Comparison of ENCODE assay signal across 10 cellular contexts in the genomic region with DNA sequence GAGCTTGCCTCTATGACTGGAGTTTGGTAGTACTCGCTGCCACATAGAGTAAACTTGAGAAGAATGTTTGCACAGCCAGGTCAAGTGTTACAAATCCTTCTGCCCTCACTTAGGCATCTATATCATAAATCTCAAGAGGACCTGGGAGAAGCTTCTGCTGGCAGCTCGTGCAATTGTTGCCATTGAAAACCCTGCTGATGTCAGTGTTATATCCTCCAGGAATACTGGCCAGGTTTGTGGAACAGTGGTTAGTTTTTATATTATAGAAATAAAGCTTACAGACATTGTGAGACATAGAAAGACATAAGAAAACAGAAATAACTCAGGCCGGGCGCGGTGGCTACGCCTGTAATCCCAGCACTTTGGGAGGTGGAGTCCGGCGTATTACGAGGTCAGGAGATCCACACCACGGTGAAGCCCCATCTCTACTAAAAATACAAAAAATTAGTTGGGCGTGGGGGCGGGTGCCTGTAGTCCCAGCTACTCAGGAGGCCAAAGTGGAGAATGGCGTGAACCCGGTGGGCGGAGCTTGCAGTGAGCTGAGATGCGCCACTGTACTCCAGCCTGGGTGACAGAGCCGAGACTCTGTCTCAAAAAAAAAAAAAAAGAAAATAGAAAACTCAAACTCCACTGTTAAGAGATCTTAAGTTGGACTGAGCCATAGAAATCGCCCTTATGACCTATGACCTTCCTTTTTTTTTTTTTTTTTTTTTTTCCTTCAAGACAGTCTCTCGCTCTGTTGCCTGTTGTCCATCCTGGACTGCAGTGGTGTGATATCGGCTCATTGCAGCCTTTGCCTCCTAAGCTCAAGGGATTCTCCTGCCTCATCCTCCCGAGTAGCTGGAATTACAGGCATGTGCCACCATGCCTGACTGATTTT. TPM values are rescaled to one million over a fixed set of nuclear protein-coding genes. Genes with fewer than 3 reads are reported as not detected.
DNase-seq lines count a peak whose midpoint lies in the region; ATAC-seq, FAIRE-seq and TF ChIP-seq lines count a peak whose summit lies in the region.
"Had no signal": no experiment of that assay in that cellular context is flagged by ENCODE, and none has a peak within 500 bp of the region (broad histone marks: within the 10 kb centered on the region; RNA-seq: fewer than 3 reads in every experiment).

No MANE protein-coding gene starts in this region.

- H3K4me3 Mint-ChIP-seq in astrocyte (ENCODE audit: unreplicated experiment) (peak overlapping the region; percentile 93), neural crest cell (peak overlapping the region; percentile 92), glutamatergic neuron (ENCODE audit: unreplicated experiment) (no peak overlapping the region)

- DNase-seq in GM12864 (ENCODE audit: low read depth) (no peak), PC-9 (no peak), astrocyte (ENCODE audit: low read depth) (no peak), neural crest cell (ENCODE audit: low read depth, low spot score) (no peak), glutamatergic neuron (no peak)

- H3K4me3 ChIP-seq in GM12864 (ENCODE audit: low read depth, low read length), result peak overlapping the region; percentile 97
- H3K4me3 ChIP-seq in PC-9, result peak overlapping the region; percentile 98; the same call in 1 of the 2 replicates
- H3K4me3 ChIP-seq in astrocyte (ENCODE audit: insufficient read depth, low read depth, low read length), result peak overlapping the region; percentile 99

- H3K36me3 Mint-ChIP-seq in astrocyte (ENCODE audit: low read depth, unreplicated experiment), result peaks cover 21% of the 10 kb centered on the region
- H3K36me3 Mint-ChIP-seq in neural crest cell (ENCODE audit: low read depth), result peaks cover 50% of the 10 kb centered on the region
- H3K36me3 Mint-ChIP-seq in glutamatergic neuron (ENCODE audit: unreplicated experiment), result no peaks in the 10 kb centered on the region

- H3K4me1 ChIP-seq in PC-9 (replicated peaks; ENCODE audit: insufficient read depth), result peaks cover 24% of the 10 kb centered on the region
- peaks cover 20% of the 10 kb centered on the region for H3K4me1 ChIP-seq in astrocyte (ENCODE audit: insufficient read depth, low read length)

- CTCF ChIA-PET in PC-9 (lab: Charles Lee), result no interaction called here

- no peak for FAIRE-seq in astrocyte (lab: Jason Lieb, UNC)

- H3K79me2 ChIP-seq in PC-9 (ENCODE audit: low read depth), result peaks cover 40% of the 10 kb centered on the region
- H3K79me2 ChIP-seq in astrocyte (ENCODE audit: insufficient read depth, low read length), result peaks cover 48% of the 10 kb centered on the region

- H3K4me2 ChIP-seq in PC-9 (peak overlapping the region; percentile 86), astrocyte (ENCODE audit: low read length) (peak overlapping the region; percentile 98)

- H3K9me3 ChIP-seq in PC-9 (ENCODE audit: insufficient read depth, low read depth) (no peaks in the 10 kb centered on the region), astrocyte (ENCODE audit: insufficient read depth, low read depth, low read length) (no peaks in the 10 kb centered on the region)

- H3K27me3 ChIP-seq in PC-9 (ENCODE audit: insufficient read depth, low read depth) (no peaks in the 10 kb centered on the region), astrocyte (ENCODE audit: insufficient read depth, low read length) (no peaks in the 10 kb centered on the region)

- peaks cover 37% of the 10 kb centered on the region for H3K36me3 ChIP-seq in PC-9 (ENCODE audit: low read depth)
- H3K36me3 ChIP-seq in astrocyte (ENCODE audit: insufficient read depth, low read length), result peaks cover 54% of the 10 kb centered on the region

- peak overlapping the region; percentile 95 for H3K9ac ChIP-seq in astrocyte (ENCODE audit: low read length)

- H4K20me1 ChIP-seq in PC-9 (ENCODE audit: insufficient read depth) (peaks cover 28% of the 10 kb centered on the region), astrocyte (ENCODE audit: insufficient read depth, low read length) (peaks cover 68% of the 10 kb centered on the region)

- H3K27ac ChIP-seq in PC-9 (no peak overlapping the region), astrocyte (ENCODE audit: low read depth, low read length) (no peak overlapping the region)

- no peaks in the 10 kb centered on the region for H3K9me2 ChIP-seq in PC-9 (ENCODE audit: insufficient read depth)

- H3K9me3 Mint-ChIP-seq in astrocyte (ENCODE audit: unreplicated experiment), result no peaks in the 10 kb centered on the region
- no peaks in the 10 kb centered on the region for H3K9me3 Mint-ChIP-seq in neural crest cell
- peaks cover 9% of the 10 kb centered on the region for H3K9me3 Mint-ChIP-seq in glutamatergic neuron (ENCODE audit: unreplicated experiment)

- H3K27me3 Mint-ChIP-seq in astrocyte (ENCODE audit: low read depth, unreplicated experiment) (no peaks in the 10 kb centered on the region), neural crest cell (ENCODE audit: low read depth) (peaks cover 4% of the 10 kb centered on the region), glutamatergic neuron (ENCODE audit: unreplicated experiment) (peaks cover 5% of the 10 kb centered on the region)

- intact Hi-C loops in PC-9 (cut with micrococcal nuclease; ENCODE audit: unreplicated experiment), result no loop called here

- POLR2A ChIA-PET in PC-9 (lab: Charles Lee; ENCODE audit: unreplicated experiment), result interaction anchor here (0.6 kb wide), 1 partner anchor 539 kb away, joined by 6 read pairs; no protein-coding TSS in a partner anchor

- TF ChIP-seq CTCF in GM12864 (IDR thresholded peaks at IDR 0.05; ENCODE audit: low read depth, low read length, missing control alignments) (no peak), PC-9 (conservative IDR thresholded peaks at IDR 0.05) (no peak), astrocyte (IDR thresholded peaks at IDR 0.05; ENCODE audit: insufficient read depth, low read depth, low read length) (no peak), neural crest cell (conservative IDR thresholded peaks at IDR 0.05) (no peak), glutamatergic neuron (IDR thresholded peaks at IDR 0.05; ENCODE audit: partially characterized antibody, unreplicated experiment) (no peak)

- H3K4me1 Mint-ChIP-seq in astrocyte (ENCODE audit: low read depth, unreplicated experiment) (peaks cover 28% of the 10 kb centered on the region), neural crest cell (peaks cover 44% of the 10 kb centered on the region), glutamatergic neuron (ENCODE audit: low read depth, unreplicated experiment) (peaks cover 7% of the 10 kb centered on the region)

- H3K27ac Mint-ChIP-seq in astrocyte (ENCODE audit: unreplicated experiment) (no peak overlapping the region), neural crest cell (ENCODE audit: unreplicated experiment) (peak overlapping the region; percentile 19), glutamatergic neuron (ENCODE audit: unreplicated experiment) (no peak overlapping the region)

- H2AFZ ChIP-seq in PC-9, result no peak overlapping the region
- H2AFZ ChIP-seq in astrocyte (ENCODE audit: low read depth, low read length), result no peak overlapping the region

- BruUV-seq in PC-9 (replicated peaks; lab: Mats Ljungman, UMichigan), result no TSS peak

- ATAC-seq in HG02973 (IDR thresholded peaks at IDR 0.05; ENCODE audit: unreplicated experiment) (no peak), GM21526 (IDR thresholded peaks at IDR 0.05; ENCODE audit: low FRiP score, unreplicated experiment) (no peak), GM21515 (IDR thresholded peaks at IDR 0.05; ENCODE audit: unreplicated experiment) (no peak)
- ATAC-seq: right cardiac atrium had no signal

- H3F3A ChIP-seq in PC-9 (ENCODE audit: insufficient read depth, low read depth), result peaks cover 80% of the 10 kb centered on the region

RNA-seq across cellular contexts. Expression of a gene that starts 2.2 kb away (rescaled TPM):
- total RNA-seq in PC-9 (2021) (1,544 and 1,775 TPM in 2 replicates), astrocyte (881 and 1,004 TPM in 2 replicates), neural crest cell (1,595 and 1,633 TPM in 2 replicates), glutamatergic neuron (ENCODE audit: unreplicated experiment) (716 TPM)

RNA-seq across cellular contexts. Expression of a gene that starts 25.6 kb away (rescaled TPM):
- total RNA-seq in PC-9 (2021) (22.0 and 25.6 TPM in 2 replicates), astrocyte (33.0 and 34.4 TPM in 2 replicates), neural crest cell (26.6 and 28.4 TPM in 2 replicates), glutamatergic neuron (ENCODE audit: unreplicated experiment) (21.1 TPM)

RNA-seq across cellular contexts. Expression of a gene that starts 58.7 kb away (rescaled TPM):
- total RNA-seq in PC-9 (2021), result not detected in 2 replicates
- 0.16 and 0.41 TPM in 2 replicates for total RNA-seq in astrocyte
- not detected in 2 replicates for total RNA-seq in neural crest cell
- total RNA-seq in glutamatergic neuron (ENCODE audit: unreplicated experiment), result not detected
- total RNA-seq: NCI-H460 had no signal
